Comparison of ENCODE assay signal across 8 cellular contexts in genomic region chr14:33432407-33433023, GRCh38.
DNase-seq lines count a peak whose midpoint lies in the region; TF ChIP-seq lines count a peak whose summit lies in the region.

No MANE protein-coding gene starts in this region.

- no peaks in the 10 kb centered on the region for H3K9me3 Mint-ChIP-seq in activated T-helper 1 cell treated with anti-CD3 and anti-CD28 coated beads, Interleukin-12 subunit alpha, Interleukin-12 subunit beta, Interleukin-2, Interleukin-4 antibody, amounts not matched to agents 30 ng/mL and 10 ng/mL and 1 ng/mL, durations not matched to agents 14 hours and 24 hours and 36 hours

- H3K9me2 ChIP-seq in OCI-LY7 (ENCODE audit: insufficient read depth, low read length), result no peaks in the 10 kb centered on the region

- H3K27me3 ChIP-seq in left ventricle myocardium inferior (ENCODE audit: low read depth), result no peaks in the 10 kb centered on the region

- no peak for TF ChIP-seq POLR2A in lower leg skin (IDR thresholded peaks at IDR 0.05)

- no peak overlapping the region for H3K27ac ChIP-seq in left ventricle myocardium inferior (replicated peaks)
- H3K27ac ChIP-seq in OCI-LY7 (ENCODE audit: low read depth, low read length, poor library complexity, severe bottlenecking), result no peak overlapping the region

- no peak overlapping the region for H3K4me3 Mint-ChIP-seq in activated T-helper 1 cell treated with anti-CD3 and anti-CD28 coated beads, Interleukin-12 subunit alpha, Interleukin-12 subunit beta, Interleukin-2, Interleukin-4 antibody, amounts not matched to agents 30 ng/mL and 10 ng/mL and 1 ng/mL, durations not matched to agents 14 hours and 24 hours and 36 hours

- no peak overlapping the region for H3K27ac Mint-ChIP-seq in activated T-helper 1 cell treated with anti-CD3 and anti-CD28 coated beads, Interleukin-12 subunit alpha, Interleukin-12 subunit beta, Interleukin-2, Interleukin-4 antibody, amounts not matched to agents 30 ng/mL and 10 ng/mL and 1 ng/mL, durations not matched to agents 14 hours and 24 hours and 36 hours

- no peaks in the 10 kb centered on the region for H3K27me3 Mint-ChIP-seq in activated T-helper 1 cell treated with anti-CD3 and anti-CD28 coated beads, Interleukin-12 subunit alpha, Interleukin-12 subunit beta, Interleukin-2, Interleukin-4 antibody, amounts not matched to agents 30 ng/mL and 10 ng/mL and 1 ng/mL, durations not matched to agents 14 hours and 24 hours and 36 hours (ENCODE audit: insufficient read depth)

- DNase-seq in left ventricle myocardium inferior (no peak), cardiac septum (ENCODE audit: low spot score) (no peak), OCI-LY7 (ENCODE audit: low spot score) (peak; percentile 41), fibroblast of gingiva (ENCODE audit: low read depth) (peak; percentile 34), stromal cell of bone marrow (ENCODE audit: low read depth) (peak; percentile 4), lower leg skin (ENCODE audit: low spot score in 2 of 2) (no peak), NCI-H226 (no peak)
- DNase-seq in activated T-helper 1 cell treated with anti-CD3 and anti-CD28 coated beads, Interleukin-12 subunit alpha, Interleukin-12 subunit beta, Interleukin-2, Interleukin-4 antibody, amounts not matched to agents 30 ng/mL and 10 ng/mL and 1 ng/mL, durations not matched to agents 14 hours and 24 hours and 36 hours (ENCODE audit: low spot score), result no peak

- H2AFZ ChIP-seq in OCI-LY7 (ENCODE audit: low read length), result no peak overlapping the region

- TF ChIP-seq CTCF in left ventricle myocardium inferior (IDR thresholded peaks at IDR 0.05; ENCODE audit: borderline replicate concordance) (peak; percentile 62), OCI-LY7 (conservative IDR thresholded peaks at IDR 0.05; ENCODE audit: low read length) (peak; percentile 79), lower leg skin (IDR thresholded peaks at IDR 0.05) (no peak)

- 37% methylated on average over 3 of the region's 3 CpGs for WGBS in lower leg skin, 2 donors

- H4K20me1 ChIP-seq in OCI-LY7 (ENCODE audit: insufficient read depth, low read length), result no peaks in the 10 kb centered on the region

- intact Hi-C loops in left ventricle myocardium inferior (cut with micrococcal nuclease) (no loop called here), cardiac septum (cut with DNase I) (no loop called here), OCI-LY7 (cut with micrococcal nuclease; ENCODE audit: unreplicated experiment) (loop anchor here (5.0 to 10.0 kb wide), 2 partner anchors 718 to 855 kb away; no protein-coding TSS in a partner anchor), lower leg skin (cut with DNase I; ENCODE audit: low total_unique reads) (no loop called here)
- intact Hi-C loops in activated T-helper 1 cell treated with anti-CD3 and anti-CD28 coated beads, Interleukin-12 subunit alpha, Interleukin-12 subunit beta, Interleukin-2, Interleukin-4 antibody, amounts not matched to agents 30 ng/mL and 10 ng/mL and 1 ng/mL, durations not matched to agents 14 hours and 24 hours and 36 hours (cut with micrococcal nuclease), result loop anchor here (5.0 kb wide), 1 partner anchor 855 kb away; no protein-coding TSS in a partner anchor

- H3K4me3 ChIP-seq in left ventricle myocardium inferior, result no peak overlapping the region
- no peak overlapping the region for H3K4me3 ChIP-seq in OCI-LY7 (ENCODE audit: low read depth, low read length, poor library complexity, severe bottlenecking)
- no peak overlapping the region for H3K4me3 ChIP-seq in lower leg skin (ENCODE audit: low read depth, poor library complexity, severe bottlenecking)

- H3K9me3 ChIP-seq in left ventricle myocardium inferior (replicated peaks) (no peaks in the 10 kb centered on the region), OCI-LY7 (ENCODE audit: low read length) (no peaks in the 10 kb centered on the region)

- H3K4me1 Mint-ChIP-seq in activated T-helper 1 cell treated with anti-CD3 and anti-CD28 coated beads, Interleukin-12 subunit alpha, Interleukin-12 subunit beta, Interleukin-2, Interleukin-4 antibody, amounts not matched to agents 30 ng/mL and 10 ng/mL and 1 ng/mL, durations not matched to agents 14 hours and 24 hours and 36 hours (ENCODE audit: low read depth), result peaks cover 11% of the 10 kb centered on the region

- CTCF ChIA-PET in OCI-LY7 (lab: Charles Lee; ENCODE audit: unreplicated experiment), result no interaction called here

- POLR2A ChIA-PET in OCI-LY7 (lab: Charles Lee), result no interaction called here

- H3K36me3 Mint-ChIP-seq in activated T-helper 1 cell treated with anti-CD3 and anti-CD28 coated beads, Interleukin-12 subunit alpha, Interleukin-12 subunit beta, Interleukin-2, Interleukin-4 antibody, amounts not matched to agents 30 ng/mL and 10 ng/mL and 1 ng/mL, durations not matched to agents 14 hours and 24 hours and 36 hours (ENCODE audit: low read depth), result no peaks in the 10 kb centered on the region

- H3K4me2 ChIP-seq in OCI-LY7 (ENCODE audit: low read length), result no peak overlapping the region

- no TSS peak for BruUV-seq in OCI-LY7 (replicated peaks; lab: Mats Ljungman, UMichigan)

- H3K4me1 ChIP-seq in left ventricle myocardium inferior (no peaks in the 10 kb centered on the region), OCI-LY7 (ENCODE audit: insufficient read depth, low read length, poor library complexity, severe bottlenecking) (no peaks in the 10 kb centered on the region)

- H3K36me3 ChIP-seq in left ventricle myocardium inferior (no peaks in the 10 kb centered on the region), OCI-LY7 (ENCODE audit: insufficient read depth, low read length) (no peaks in the 10 kb centered on the region)

- no peaks in the 10 kb centered on the region for H3K79me2 ChIP-seq in OCI-LY7 (ENCODE audit: insufficient read depth, low read depth, low read length)

Comparison
In these comparisons a context has a peak if more than half of its experiments do, and no peak if none do; other contexts are left out.
1. DNase-seq: peak in OCI-LY7 (single experiment), fibroblast of gingiva (single experiment) and stromal cell of bone marrow (single experiment); none in left ventricle myocardium inferior (single experiment), cardiac septum (single experiment), lower leg skin (0 of 2), NCI-H226 (single experiment) and activated T-helper 1 cell treated with anti-CD3 and anti-CD28 coated beads, Interleukin-12 subunit alpha, Interleukin-12 subunit beta, Interleukin-2, Interleukin-4 antibody, amounts not matched to agents 30 ng/mL and 10 ng/mL and 1 ng/mL, durations not matched to agents 14 hours and 24 hours and 36 hours (single experiment).
2. CTCF ChIP-seq: peak in left ventricle myocardium inferior (single experiment) and OCI-LY7 (single experiment); none in lower leg skin (0 of 3).
3. intact Hi-C loops: an anchor here in OCI-LY7 (5.0 to 10.0 kb wide) and activated T-helper 1 cell treated with anti-CD3 and anti-CD28 coated beads, Interleukin-12 subunit alpha, Interleukin-12 subunit beta, Interleukin-2, Interleukin-4 antibody, amounts not matched to agents 30 ng/mL and 10 ng/mL and 1 ng/mL, durations not matched to agents 14 hours and 24 hours and 36 hours (5.0 kb wide); none called in left ventricle myocardium inferior, cardiac septum and lower leg skin.